In the genomic region with DNA sequence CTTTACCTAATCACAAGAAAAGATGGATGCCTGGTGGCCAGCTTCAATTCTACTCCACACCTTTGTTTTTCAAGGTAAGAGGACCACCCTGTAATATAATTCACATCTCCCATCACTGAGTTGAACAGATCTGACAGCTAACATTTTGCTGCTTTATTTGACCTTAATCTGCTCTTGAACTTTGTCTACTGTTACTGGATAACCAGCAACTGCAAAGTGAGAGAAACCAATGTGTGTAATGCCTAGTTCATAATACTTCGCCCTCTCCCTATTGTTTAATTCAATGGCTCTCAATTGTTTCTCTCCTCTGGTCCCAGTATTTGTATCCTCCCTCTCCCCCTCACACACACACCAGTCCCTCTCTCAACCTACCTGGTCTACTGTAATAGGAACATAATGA, we compare ENCODE assay signal across 26 cellular contexts.
"Had no signal": no experiment of that assay in that cellular context is flagged by ENCODE, and none has a peak within 500 bp of the region (broad histone marks: within the 10 kb centered on the region; RNA-seq: fewer than 3 reads in every experiment).

No MANE protein-coding gene starts in this region.

- ATAC-seq: stimulated activated effector memory CD8-positive, alpha-beta T cell treated with anti-CD3 and anti-CD28 coated beads, Interleukin-12 subunit alpha, Interleukin-12 subunit beta, amount 100 ng/mL, for 72 hours; stimulated activated memory B cell treated with anti-CD40 and anti-IgM and Interleukin-4, amounts not matched to agents 10 μg/mL and 1 μg/mL and 100 μg/mL, for 72 hours; stimulated activated naive B cell treated with anti-CD40 and anti-IgM and Interleukin-4, amounts not matched to agents 10 μg/mL and 1 μg/mL and 100 μg/mL, for 72 hours; stimulated activated naive CD8-positive, alpha-beta T cell treated with anti-CD3 and anti-CD28 coated beads, Interleukin-15, amount 100 ng/mL, for 72 hours; stimulated activated naive CD8-positive, alpha-beta T cell treated with anti-CD3 and anti-CD28 coated beads, Interleukin-15, Interleukin-2, amounts not matched to agents 100 U/mL and 50 U/mL, for 24 hours; upper lobe of right lung had no signal

- H3K27ac ChIP-seq: stomach, suprapubic skin, testis, thoracic aorta, thyroid gland, tibial artery, tibial nerve, transverse colon, upper lobe of left lung, upper lobe of right lung, uterus, vagina had no signal

- H3K4me1 ChIP-seq: stomach, suprapubic skin, testis, thyroid gland, tibial artery, tibial nerve, transverse colon, upper lobe of left lung, upper lobe of right lung, uterus, vagina had no signal

- H3K27me3 ChIP-seq: stomach, suprapubic skin, testis, thyroid gland, tibial artery, tibial nerve, transverse colon, upper lobe of left lung, upper lobe of right lung, uterus, vagina had no signal

- H3K9me3 ChIP-seq: stomach, suprapubic skin, testis, thoracic aorta, thyroid gland, tibial artery, tibial nerve, transverse colon, upper lobe of left lung, upper lobe of right lung, uterus, vagina had no signal

- H3K4me3 ChIP-seq: stomach, suprapubic skin, testis, thoracic aorta, thyroid gland, tibial artery, tibial nerve, transverse colon, upper lobe of left lung, upper lobe of right lung, uterus, vagina had no signal

- DNase-seq: stimulated activated CD4-positive, alpha-beta T cell treated with anti-CD3 and anti-CD28 coated beads, Interleukin-2, amount 100 ng/mL, for 48 hours; stimulated activated CD4-positive, alpha-beta T cell treated with anti-CD3 and anti-CD28 coated beads, Interleukin-4, amount 100 ng/mL, for 1 hour; stimulated activated CD4-positive, alpha-beta T cell treated with anti-CD3 and anti-CD28 coated beads, Interleukin-4, amount 100 ng/mL, for 24 hours; stimulated activated CD4-positive, alpha-beta T cell treated with anti-CD3 and anti-CD28 coated beads, Interleukin-4, amount 100 ng/mL, for 4 hours; stimulated activated CD8-positive, alpha-beta memory T cell treated with anti-CD3 and anti-CD28 coated beads, Interleukin-4, amount 100 ng/mL, for 48 hours; stimulated activated naive B cell treated with anti-CD40 and anti-IgM and Interleukin-4, amounts not matched to agents 10 μg/mL and 1 μg/mL and 100 μg/mL, for 72 hours; stimulated activated naive CD4-positive, alpha-beta T cell; stimulated activated naive CD4-positive, alpha-beta T cell treated with Interleukin-2 at 50 U/mL for 16 hours; stimulated activated naive CD8-positive, alpha-beta T cell treated with anti-CD3 and anti-CD28 coated beads, Interleukin-15, amount 100 ng/mL, for 72 hours; stimulated activated naive CD8-positive, alpha-beta T cell treated with anti-CD3 and anti-CD28 coated beads, Interleukin-15, Interleukin-2, amounts not matched to agents 100 U/mL and 50 U/mL, for 24 hours; stomach; testis; thyroid gland; tibial artery; transverse colon; trophoblast cell; upper lobe of left lung; upper lobe of right lung; uterus had no signal

- FAIRE-seq: urothelium cell line had no signal

- H3K36me3 ChIP-seq: stomach, suprapubic skin, thoracic aorta, thyroid gland, tibial artery, tibial nerve, transverse colon, upper lobe of left lung, upper lobe of right lung, uterus, vagina had no signal
